Comparison of ENCODE assay signal across 8 cellular contexts in genomic region chr3:16177962-16178627, GRCh38. TPM values are rescaled to one million over a fixed set of nuclear protein-coding genes. Genes with fewer than 3 reads are reported as not detected.
A peak's percentile ranks its signal among the peaks of the same experiment; 100 is the strongest.
DNase-seq lines count a peak whose midpoint lies in the region; TF ChIP-seq lines count a peak whose summit lies in the region.

No MANE protein-coding gene starts in this region.

- intact Hi-C loops in esophagus muscularis mucosa (cut with DNase I), result loop anchor here (2.0 to 5.0 kb wide), 3 partner anchors 69 to 361 kb away; no protein-coding TSS in a partner anchor

- no peak for TF ChIP-seq EP300 in esophagus muscularis mucosa (IDR thresholded peaks at IDR 0.05)

- peak overlapping the region; percentile 48 to 68 (median 52) for H3K4me3 ChIP-seq in esophagus muscularis mucosa
- H3K4me3 ChIP-seq in stomach smooth muscle (ENCODE audit: low read length in 2 of 2), result peak overlapping the region; percentile 20 to 67

- DNase-seq in activated naive CD4-positive, alpha-beta T cell treated with Interleukin-2 at 50 U/mL for 16 hours, result peak; percentile 64
- DNase-seq in activated naive CD4-positive, alpha-beta T cell (lab: John Stamatoyannopoulos, UW), result no peak
- DNase-seq in HT1080 (ENCODE audit: low read depth), result peak; percentile 82
- peak; percentile 33 to 52 (median 42) for DNase-seq in activated CD8-positive, alpha-beta memory T cell treated with anti-CD3 and anti-CD28 coated beads for 48 hours (ENCODE audit: low read depth in 2 of 3, low spot score in 2 of 3)
- DNase-seq in esophagus muscularis mucosa (ENCODE audit: extremely low spot score), result peak; percentile 94
- DNase-seq in NCI-H510A treated with DMSO at 0.1 percent for 48 hours (lab: John Stamatoyannopoulos, UW), result no peak

- H3K36me3 ChIP-seq in esophagus muscularis mucosa (peaks cover 0 to 33% (median 3%) of the 10 kb centered on the region in 4 donors), stomach smooth muscle (ENCODE audit: control insufficient read depth in 2 of 2, insufficient read depth in 2 of 2, low read length in 2 of 2) (no peaks in the 10 kb centered on the region)

- H3K9me3 ChIP-seq in esophagus muscularis mucosa, result no peaks in the 10 kb centered on the region
- H3K9me3 ChIP-seq in stomach smooth muscle (ENCODE audit: control insufficient read depth in 2 of 2, low read length in 2 of 2), result no peaks in the 10 kb centered on the region

- H3K9ac ChIP-seq in stomach smooth muscle (ENCODE audit: low read length in 2 of 2), result no peak overlapping the region

- TF ChIP-seq POLR2A in esophagus muscularis mucosa (IDR thresholded peaks at IDR 0.05; ENCODE audit: low read depth), result no peak

- peaks cover 15% of the 10 kb centered on the region for H3K4me1 Mint-ChIP-seq in nephron

- peaks cover 13 to 69% (median 43%) of the 10 kb centered on the region in 4 donors for H3K4me1 ChIP-seq in esophagus muscularis mucosa
- H3K4me1 ChIP-seq in stomach smooth muscle (ENCODE audit: control insufficient read depth, insufficient read depth, low read length), result peaks cover 28% of the 10 kb centered on the region

- no peak overlapping the region for H3K4me3 Mint-ChIP-seq in nephron

- H3K27ac Mint-ChIP-seq in nephron, result no peak overlapping the region

- 19% methylated on average over 22 of the region's 22 CpGs for WGBS in esophagus muscularis mucosa

- H3K9me3 Mint-ChIP-seq in nephron, result no peaks in the 10 kb centered on the region

- peak overlapping the region; percentile 4 to 52 (median 28) for H3K27ac ChIP-seq in esophagus muscularis mucosa (replicated peaks in 1 of 4)
- H3K27ac ChIP-seq in stomach smooth muscle (ENCODE audit: low read length), result no peak overlapping the region

- H3K27me3 Mint-ChIP-seq in nephron (ENCODE audit: low read depth), result peaks cover 38% of the 10 kb centered on the region

- peak; percentile 91 to 99 (median 94) for TF ChIP-seq CTCF in esophagus muscularis mucosa (IDR thresholded peaks at IDR 0.05)
- TF ChIP-seq CTCF in nephron (IDR thresholded peaks at IDR 0.05; ENCODE audit: unreplicated experiment in 3 of 3), result peak; percentile 95 to 97 (median 96)

- H3K27me3 ChIP-seq in esophagus muscularis mucosa (no peaks in the 10 kb centered on the region), stomach smooth muscle (ENCODE audit: control insufficient read depth in 1 of 2, insufficient read depth in 2 of 2, low read length in 2 of 2) (peaks cover 0 to 3% of the 10 kb centered on the region in 2 donors)

- H3K36me3 Mint-ChIP-seq in nephron (ENCODE audit: low read depth), result no peaks in the 10 kb centered on the region

RNA-seq across cellular contexts. Expression of gene GALNT15, which starts 3.6 kb away (rescaled TPM):
- 0.13 and 0.26 TPM in 2 replicates for total RNA-seq in HT1080 (2014; rRNA removed; shearing (Covaris generic))
- polyA plus RNA-seq in HT1080 (2015; cell fraction: cytosol; rRNA removed), result 1.7 and 2.2 TPM in 2 replicates
- 2.0 and 3.0 TPM in 2 replicates for polyA plus RNA-seq in HT1080 (2015; cell fraction: nucleus; rRNA removed)
- total RNA-seq in esophagus muscularis mucosa, result 100 to 1,000 TPM in 3 of 4 donors, 10 to 100 TPM in 1; 76.0 to 320 (median 135) TPM

Comparison
In these comparisons a context has a peak if more than half of its experiments do, and no peak if none do; other contexts are left out.
1. DNase-seq: peak in activated naive CD4-positive, alpha-beta T cell treated with Interleukin-2 at 50 U/mL for 16 hours (single experiment), HT1080 (single experiment), activated CD8-positive, alpha-beta memory T cell treated with anti-CD3 and anti-CD28 coated beads for 48 hours (3 of 3) and esophagus muscularis mucosa (single experiment); none in activated naive CD4-positive, alpha-beta T cell (0 of 4) and NCI-H510A treated with DMSO at 0.1 percent for 48 hours (single experiment).
2. RNA of gene GALNT15, which starts 3.6 kb away (total RNA-seq): 76.0 to 320 TPM in esophagus muscularis mucosa; 0.13 to 0.26 TPM in HT1080; every median in the first group is over 10 times any median in the second.